ENCODE assay signal across 8 cellular contexts in the genomic region with DNA sequence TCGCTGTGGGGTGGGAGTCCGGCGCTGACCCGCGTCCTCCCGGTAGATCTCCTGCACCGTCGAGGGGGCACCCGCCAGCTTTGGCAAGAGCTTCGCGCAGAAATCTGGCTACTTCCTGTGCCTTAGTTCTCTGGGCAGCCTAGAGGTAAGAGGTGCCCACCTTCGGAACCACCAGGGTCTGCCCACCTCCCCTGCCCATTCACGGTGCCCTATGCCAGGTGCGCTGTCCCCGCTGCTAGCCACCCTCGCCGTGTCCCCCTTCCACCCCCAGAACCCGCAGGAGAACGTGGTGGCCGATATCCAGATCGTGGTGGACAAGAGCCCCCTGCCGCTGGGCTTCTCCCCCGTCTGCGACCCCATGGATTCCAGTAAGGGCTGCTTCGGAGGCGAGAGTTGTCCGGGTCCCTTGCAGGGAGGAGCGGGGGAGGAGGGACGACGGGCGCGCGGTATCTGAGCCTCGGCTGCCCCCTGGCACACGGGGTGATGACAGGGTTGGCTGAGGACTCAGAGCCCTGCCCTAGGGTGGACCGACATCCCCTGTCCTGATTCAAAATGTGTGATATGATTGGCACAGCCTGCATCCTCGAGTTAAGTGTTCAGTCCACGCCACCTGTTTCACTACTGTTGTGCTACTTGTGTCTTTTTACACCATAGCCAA. TPM values are rescaled to one million over a fixed set of nuclear protein-coding genes. Genes with fewer than 3 reads are reported as not detected.
A peak's percentile ranks its signal among the peaks of the same experiment; 100 is the strongest.
DNase-seq lines count a peak whose midpoint lies in the region; ATAC-seq, FAIRE-seq and TF ChIP-seq lines count a peak whose summit lies in the region.

No MANE protein-coding gene starts in this region.

- WGBS in upper lobe of left lung, 2 donors: 5 to 45% methylated on average over 2 to 24 of the region's 38 CpGs

- POLR2A ChIA-PET in AG04449 (lab: Yijun Ruan, JAX): interaction anchor here (1.0 to 1.3 kb wide), 3 partner anchors 14 to 439 kb away, joined by 3 to 5 read pairs (median 4); partner anchors contain the start of genes BST2 and RPL18A

- peak overlapping the region; percentile 82 for H3K4me3 ChIP-seq in AG04449 (ENCODE audit: low read depth, low read length)
- peak overlapping the region; percentile 77 for H3K4me3 ChIP-seq in effector memory CD4-positive, alpha-beta T cell (ENCODE audit: insufficient read depth, low read depth, low read length, poor library complexity, severe bottlenecking)
- H3K4me3 ChIP-seq in mucosa of descending colon: peak overlapping the region; percentile 65
- H3K4me3 ChIP-seq in upper lobe of left lung: peak overlapping the region; percentile 83 to 93 (median 90)

- no peaks in the 10 kb centered on the region for H3K9me3 ChIP-seq in effector memory CD4-positive, alpha-beta T cell (ENCODE audit: control insufficient read depth, low read length)
- no peaks in the 10 kb centered on the region for H3K9me3 ChIP-seq in mucosa of descending colon
- no peaks in the 10 kb centered on the region for H3K9me3 ChIP-seq in upper lobe of left lung

- CTCF ChIA-PET in AG04449 (lab: Yijun Ruan, JAX): interaction anchor here (1.1 to 1.6 kb wide), 5 partner anchors 9 to 76 kb away, joined by 5 to 9 read pairs (median 7); no protein-coding TSS in a partner anchor

- peaks cover 5% of the 10 kb centered on the region for H3K36me3 ChIP-seq in effector memory CD4-positive, alpha-beta T cell (ENCODE audit: control insufficient read depth, insufficient read depth, low read length)
- H3K36me3 ChIP-seq in mucosa of descending colon (ENCODE audit: low read depth): no peaks in the 10 kb centered on the region
- H3K36me3 ChIP-seq in upper lobe of left lung: peaks cover 0 to 13% (median 8%) of the 10 kb centered on the region in 4 donors

- TF ChIP-seq CTCF in AG04449 (IDR thresholded peaks at IDR 0.05; ENCODE audit: insufficient read depth, low read length, missing control alignments) (peak; percentile 29), mucosa of descending colon (IDR thresholded peaks at IDR 0.05) (no peak), upper lobe of left lung (IDR thresholded peaks at IDR 0.05) (peak in 3 of 6 experiments; percentile 10 to 47 (median 30))

- intact Hi-C loops in mucosa of descending colon (cut with DNase I, micrococcal nuclease): no loop called here

- peak; percentile 67 for FAIRE-seq in GM12892 (lab: Jason Lieb, UNC)

- H3K27me3 ChIP-seq in effector memory CD4-positive, alpha-beta T cell (replicated peaks; ENCODE audit: control insufficient read depth, insufficient read depth, low read length, poor library complexity, severe bottlenecking): no peaks in the 10 kb centered on the region
- no peaks in the 10 kb centered on the region for H3K27me3 ChIP-seq in upper lobe of left lung

- ATAC-seq in HG03442 (IDR thresholded peaks at IDR 0.05; ENCODE audit: unreplicated experiment): peak; percentile 21
- peak; percentile 43 for ATAC-seq in mucosa of descending colon
- peak; percentile 37 to 54 for ATAC-seq in upper lobe of left lung (ENCODE audit: low FRiP score in 2 of 2)

- TF ChIP-seq POLR2A in GM12892 (IDR thresholded peaks at IDR 0.05; ENCODE audit: low read depth, low read length) (no peak), upper lobe of left lung (IDR thresholded peaks at IDR 0.05) (no peak)

- no peak for DNase-seq in AG04449 (ENCODE audit: low read depth, low spot score)
- DNase-seq in GM12892 (ENCODE audit: insufficient read length): peak; percentile 42
- DNase-seq in UCSD-AML1 (lab: John Stamatoyannopoulos, UW; ENCODE audit: unreplicated experiment): peak; percentile 54
- no peak for DNase-seq in effector memory CD4-positive, alpha-beta T cell
- DNase-seq in mucosa of descending colon: peak; percentile 39 to 69 (median 66)
- DNase-seq in upper lobe of left lung: peak; percentile 44 to 82
- no peak for DNase-seq in putamen (ENCODE audit: low spot score)

- peak overlapping the region; percentile 56 for H3K27ac ChIP-seq in effector memory CD4-positive, alpha-beta T cell (ENCODE audit: insufficient read depth, low read length, poor library complexity, severe bottlenecking)
- H3K27ac ChIP-seq in upper lobe of left lung: peak overlapping the region; percentile 68 to 93 (median 78)

- TF ChIP-seq EP300 in upper lobe of left lung (IDR thresholded peaks at IDR 0.05): no peak

- peaks cover 12% of the 10 kb centered on the region for H3K4me1 ChIP-seq in effector memory CD4-positive, alpha-beta T cell (ENCODE audit: control insufficient read depth, insufficient read depth, low read length, poor library complexity, severe bottlenecking)
- H3K4me1 ChIP-seq in mucosa of descending colon (ENCODE audit: low read depth): peaks cover 11% of the 10 kb centered on the region
- H3K4me1 ChIP-seq in upper lobe of left lung: peaks cover 5 to 25% (median 11%) of the 10 kb centered on the region in 4 donors

RNA-seq across cellular contexts. Expression of gene MVB12A, which starts 0.5 kb away (rescaled TPM):
- polyA plus RNA-seq in GM12892 (2012; ENCODE audit: missing spikeins): 13.6 TPM
- total RNA-seq in mucosa of descending colon (10 to 100 TPM; 42.7 to 53.3 (median 52.1) TPM), upper lobe of left lung (10 to 100 TPM; 25.1 to 55.2 (median 49.1) TPM)

RNA-seq across cellular contexts. Expression of gene BST2, which starts 15.0 kb away (rescaled TPM):
- polyA plus RNA-seq in GM12892 (2012; ENCODE audit: missing spikeins): 266 TPM
- total RNA-seq in mucosa of descending colon (10 to 100 TPM in 2 of 3 donors, 1 to 10 TPM in 1; 9.7 to 72.6 (median 28.2) TPM), upper lobe of left lung (100 to 1,000 TPM in 1 of 6 donors, 10 to 100 TPM in 5; 30.4 to 197 (median 74.1) TPM)

RNA-seq across cellular contexts. Expression of gene CCDC194, which starts 26.4 kb away (rescaled TPM):
- 1.6 TPM for polyA plus RNA-seq in GM12892 (2012; ENCODE audit: missing spikeins)
- under 1 TPM in 2 of 3 donors, not detected in 1; 0.53 to 0.54 TPM for total RNA-seq in mucosa of descending colon
- total RNA-seq in upper lobe of left lung: 1 to 10 TPM in 2 of 6 donors, under 1 TPM in 1, not detected in 3; 0.83 to 2.2 (median 2.1) TPM

RNA-seq across cellular contexts. Expression of gene TMEM221, which starts 28.1 kb away (rescaled TPM):
- polyA plus RNA-seq in GM12892 (2012; ENCODE audit: missing spikeins): not detected
- under 1 TPM in 2 of 3 donors, not detected in 1; 0.34 to 0.51 TPM for total RNA-seq in mucosa of descending colon
- total RNA-seq in upper lobe of left lung: under 1 TPM in 1 of 6 donors, not detected in 5; 0.14 TPM

RNA-seq across cellular contexts. Expression of gene NXNL1, which starts 40.3 kb away (rescaled TPM):
- polyA plus RNA-seq in GM12892 (2012; ENCODE audit: missing spikeins): not detected
- total RNA-seq in mucosa of descending colon (not detected), upper lobe of left lung (not detected)

Comparison
In these comparisons a context has a peak if more than half of its experiments do, and no peak if none do; other contexts are left out.
1. DNase-seq: peak in GM12892 (single experiment), UCSD-AML1 (single experiment), mucosa of descending colon (3 of 3) and upper lobe of left lung (2 of 2); none in AG04449 (single experiment), effector memory CD4-positive, alpha-beta T cell (0 of 3) and putamen (single experiment).
2. Peak in every context shown above with its lines, with median percentiles within 50 percentile points of each other: H3K4me3 ChIP-seq and ATAC-seq.